8 cellular contexts compared by ENCODE assay signal in the genomic region with DNA sequence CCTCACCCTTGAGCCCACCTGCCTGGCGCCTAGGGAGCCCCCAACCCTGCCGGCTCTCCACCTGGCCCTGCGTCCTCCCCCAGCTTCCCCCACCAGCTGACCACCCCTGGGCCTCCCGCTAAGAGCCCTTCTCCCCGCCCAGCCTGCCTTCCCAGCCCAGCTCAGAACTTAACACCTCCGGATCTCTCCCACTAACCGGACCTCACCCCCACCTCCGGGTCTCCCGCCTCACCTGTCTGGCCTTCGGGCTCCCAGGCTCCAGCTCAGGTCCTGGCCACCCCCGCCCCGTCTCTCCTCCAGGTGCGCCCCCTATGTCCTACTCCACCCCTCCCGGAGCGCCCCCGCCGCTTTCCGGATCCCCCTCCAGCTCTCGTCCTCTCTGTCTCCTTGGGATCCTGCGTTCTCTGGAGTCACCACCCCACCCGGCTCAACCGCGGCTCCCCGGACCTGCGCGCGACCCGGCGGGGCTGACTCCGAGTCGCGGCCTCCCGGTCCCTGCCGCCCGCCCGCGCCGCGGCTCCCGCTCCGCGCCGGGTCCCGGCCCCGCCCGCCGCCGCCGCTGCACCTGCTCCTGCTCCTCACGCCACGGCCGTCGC. TPM values are rescaled to one million over a fixed set of nuclear protein-coding genes. Genes with fewer than 3 reads are reported as not detected.
DNase-seq lines count a peak whose midpoint lies in the region; ATAC-seq, FAIRE-seq and TF ChIP-seq lines count a peak whose summit lies in the region.

KCNJ11 (minus strand) TSS at position 51 of the 596 bp plus-strand sequence. CDS start 568 bp downstream, outside the sequence.

- H3K36me3 ChIP-seq in pancreas: no peaks in the 10 kb centered on the region

- no peaks in the 10 kb centered on the region for H3K27me3 Mint-ChIP-seq in activated naive CD4-positive, alpha-beta T cell treated with anti-CD3 and anti-CD28 coated beads for 36 hours (ENCODE audit: low read depth)
- H3K27me3 Mint-ChIP-seq in T-cell: no peaks in the 10 kb centered on the region

- peak; percentile 14 for DNase-seq in activated naive CD4-positive, alpha-beta T cell treated with anti-CD3 and anti-CD28 coated beads for 36 hours
- no peak for DNase-seq in activated naive CD4-positive, alpha-beta T cell treated with anti-CD3 and anti-CD28 coated beads, Interleukin-2, amount 50 U/mL, for 16 hours
- DNase-seq in T-cell (peak in 4 of 34 experiments; percentile 3 to 7 (median 6)), fibroblast of pulmonary artery (ENCODE audit: low read depth) (no peak), pancreas (peak in 2 of 6 donors; percentile 39 to 68), inferior parietal cortex (ENCODE audit: extremely low spot score) (no peak), kidney glomerular epithelial cell (lab: John Stamatoyannopoulos, UW) (no peak)

- peak within 1 kb of the TSS; percentile 71 for H3K4me3 Mint-ChIP-seq in activated naive CD4-positive, alpha-beta T cell treated with anti-CD3 and anti-CD28 coated beads for 36 hours
- H3K4me3 Mint-ChIP-seq in T-cell: peak within 1 kb of the TSS; percentile 80 to 84 (median 82)

- H3K4me1 Mint-ChIP-seq in activated naive CD4-positive, alpha-beta T cell treated with anti-CD3 and anti-CD28 coated beads for 36 hours (ENCODE audit: low read depth): peaks cover 5% of the 10 kb centered on the region
- H3K4me1 Mint-ChIP-seq in T-cell: peaks cover 1 to 6% (median 5%) of the 10 kb centered on the region in 3 donors

- ATAC-seq in HG02981 (IDR thresholded peaks at IDR 0.05; ENCODE audit: unreplicated experiment) (peak; percentile 36), T-cell (replicated peaks in 1 of 4) (peak; percentile 62 to 72 (median 67)), pancreas (peak; percentile 42 to 76 (median 62))

- CTCF ChIA-PET in activated naive CD4-positive, alpha-beta T cell treated with anti-CD3 and anti-CD28 coated beads for 36 hours (lab: Charles Lee): interaction anchor here (0.8 to 2.1 kb wide), 13 partner anchors 10 to 1339 kb away, joined by 3 to 18 read pairs (median 4); no protein-coding TSS in a partner anchor
- CTCF ChIA-PET in T-cell (lab: Charles Lee): interaction anchor here (0.6 to 1.6 kb wide), 7 partner anchors 9 to 600 kb away, joined by 3 to 9 read pairs (median 5); no protein-coding TSS in a partner anchor

- no peaks in the 10 kb centered on the region for H3K27me3 ChIP-seq in pancreas

- no peaks in the 10 kb centered on the region for H3K36me3 Mint-ChIP-seq in activated naive CD4-positive, alpha-beta T cell treated with anti-CD3 and anti-CD28 coated beads for 36 hours (ENCODE audit: low read depth)
- H3K36me3 Mint-ChIP-seq in T-cell: no peaks in the 10 kb centered on the region

- no peaks in the 10 kb centered on the region for H3K9me3 Mint-ChIP-seq in activated naive CD4-positive, alpha-beta T cell treated with anti-CD3 and anti-CD28 coated beads for 36 hours
- no peaks in the 10 kb centered on the region for H3K9me3 Mint-ChIP-seq in T-cell

- H3K4me3 ChIP-seq in fibroblast of pulmonary artery (replicated peaks; ENCODE audit: low read depth, low read length) (peak within 1 kb of the TSS; percentile 32), pancreas (peak within 1 kb of the TSS; percentile 31 to 59 (median 45))

- H3K9me3 ChIP-seq in pancreas: no peaks in the 10 kb centered on the region

- 2% methylated on average over 44 to 53 of the region's 53 CpGs for WGBS in pancreas, 2 donors

- no peak within 1 kb of the TSS for H3K27ac Mint-ChIP-seq in activated naive CD4-positive, alpha-beta T cell treated with anti-CD3 and anti-CD28 coated beads for 36 hours
- H3K27ac Mint-ChIP-seq in T-cell: peak within 1 kb of the TSS in 1 of 2 donors; percentile 48

- TF ChIP-seq CTCF in fibroblast of pulmonary artery (IDR thresholded peaks at IDR 0.05; ENCODE audit: low read length, missing control alignments) (no peak), pancreas (IDR thresholded peaks at IDR 0.05) (no peak)

- POLR2A ChIA-PET in T-cell (lab: Charles Lee): no interaction called here

- intact Hi-C loops in activated naive CD4-positive, alpha-beta T cell treated with anti-CD3 and anti-CD28 coated beads for 36 hours (cut with micrococcal nuclease): loop anchor here (1.0 to 10.0 kb wide), 3 partner anchors 311 to 586 kb away; partner anchors contain the start of genes KCNC1 and RPS13
- intact Hi-C loops in pancreas (cut with DNase I): no loop called here

- H3K27ac ChIP-seq in pancreas: peak within 1 kb of the TSS; percentile 52 to 79 (median 70)

- no peak for FAIRE-seq in pancreas (lab: Jason Lieb, UNC)

- peaks cover 0 to 6% (median 4%) of the 10 kb centered on the region in 3 donors for H3K4me1 ChIP-seq in pancreas

RNA-seq across cellular contexts. Expression of gene KCNJ11, which starts in this region (rescaled TPM):
- 1 to 10 TPM; 1.0 to 1.3 TPM for total RNA-seq in activated naive CD4-positive, alpha-beta T cell treated with anti-CD3 and anti-CD28 coated beads for 36 hours
- total RNA-seq in T-cell: under 1 TPM in 4 of 5 donors, not detected in 1; 0.33 to 0.63 (median 0.50) TPM
- 10 to 100 TPM in 4 of 6 donors, 1 to 10 TPM in 2; 5.0 to 12.4 (median 11.1) TPM for total RNA-seq in pancreas
- 10 to 100 TPM in 1 of 2 donors, 1 to 10 TPM in 1; 9.9 to 17.7 TPM for polyA plus RNA-seq in pancreas

Comparison
In these comparisons a context has a peak if more than half of its experiments do, and no peak if none do; other contexts are left out.
1. Peak in ATAC-seq in T-cell; RNA of the gene not detected or under 1 TPM.